9 cellular contexts compared by ENCODE assay signal in genomic region chr2:235170536-235171510, GRCh38.
DNase-seq lines count a peak whose midpoint lies in the region; ATAC-seq and TF ChIP-seq lines count a peak whose summit lies in the region.
"Had no signal": no experiment of that assay in that cellular context is flagged by ENCODE, and none has a peak within 500 bp of the region (broad histone marks: within the 10 kb centered on the region; RNA-seq: fewer than 3 reads in every experiment).

No MANE protein-coding gene starts in this region.

- no peaks in the 10 kb centered on the region for H3F3A ChIP-seq in MM.1S (ENCODE audit: insufficient read depth, low read length)

- ATAC-seq in GM18502 (IDR thresholded peaks at IDR 0.05; ENCODE audit: poor library complexity, unreplicated experiment), result no peak
- no peak for ATAC-seq in HG02852 (IDR thresholded peaks at IDR 0.05; ENCODE audit: unreplicated experiment)

- H3K27me3 ChIP-seq in MM.1S (replicated peaks; ENCODE audit: insufficient read depth, low read length), result no peaks in the 10 kb centered on the region
- H3K27me3 ChIP-seq in adipocyte (replicated peaks; ENCODE audit: control insufficient read depth, insufficient read depth, low read length), result no peaks in the 10 kb centered on the region

- DNase-seq in MM.1S, result peak; percentile 49
- DNase-seq in adipocyte (ENCODE audit: low read depth), result peak; percentile 91
- peak; percentile 73 for DNase-seq in left kidney (ENCODE audit: low read depth, low spot score)
- DNase-seq in OCI-M2 (lab: John Stamatoyannopoulos, UW; ENCODE audit: unreplicated experiment), result no peak
- no peak for DNase-seq in SKM-1 treated with dmso at 0.1 percent for 144 hours (lab: John Stamatoyannopoulos, UW; ENCODE audit: unreplicated experiment)
- DNase-seq: activated gamma-delta T cell had no signal

- H4K20me1 ChIP-seq in MM.1S (ENCODE audit: insufficient read depth, low read length), result no peaks in the 10 kb centered on the region

- no peak overlapping the region for H3K9ac ChIP-seq in MM.1S (ENCODE audit: low read length)
- peak overlapping the region; percentile 64 for H3K9ac ChIP-seq in adipocyte (ENCODE audit: low read length)

- no peaks in the 10 kb centered on the region for H3K9me2 ChIP-seq in MM.1S (replicated peaks; ENCODE audit: insufficient read depth, low read length)

- H3K4me2 ChIP-seq in MM.1S (ENCODE audit: low read depth, low read length), result no peak overlapping the region

- no peak overlapping the region for H2AFZ ChIP-seq in MM.1S (ENCODE audit: low read length)

- no peaks in the 10 kb centered on the region for H3K79me2 ChIP-seq in MM.1S (ENCODE audit: low read length)

- no peak; the same call in 1 of the 2 replicates for TF ChIP-seq CTCF in C4-2B (conservative IDR thresholded peaks at IDR 0.05)
- peak; percentile 20 for TF ChIP-seq CTCF in MM.1S (IDR thresholded peaks at IDR 0.05; ENCODE audit: low read length)

- H3K4me3 ChIP-seq in MM.1S (ENCODE audit: low read length), result no peak overlapping the region
- peak overlapping the region; percentile 35 for H3K4me3 ChIP-seq in adipocyte (ENCODE audit: low read length)

- no peaks in the 10 kb centered on the region for H3K9me3 ChIP-seq in MM.1S (replicated peaks; ENCODE audit: insufficient read depth, low read length)
- no peaks in the 10 kb centered on the region for H3K9me3 ChIP-seq in adipocyte (ENCODE audit: control insufficient read depth, low read length)

- no peaks in the 10 kb centered on the region for H3K4me1 ChIP-seq in MM.1S (ENCODE audit: low read length)
- peaks cover 28% of the 10 kb centered on the region for H3K4me1 ChIP-seq in adipocyte (ENCODE audit: control insufficient read depth, insufficient read depth, low read length)

- H3K36me3 ChIP-seq in MM.1S (replicated peaks; ENCODE audit: insufficient read depth, low read length), result no peaks in the 10 kb centered on the region
- no peaks in the 10 kb centered on the region for H3K36me3 ChIP-seq in adipocyte (ENCODE audit: control insufficient read depth, insufficient read depth, low read length, severe bottlenecking)

- H3K27ac ChIP-seq in C4-2B (peak overlapping the region; percentile 37), MM.1S (ENCODE audit: low read length) (no peak overlapping the region)

Comparison
In these comparisons a context has a peak if more than half of its experiments do, and no peak if none do; other contexts are left out.
1. DNase-seq: peak in MM.1S (single experiment), adipocyte (single experiment) and left kidney (single experiment); none in OCI-M2 (single experiment) and SKM-1 treated with dmso at 0.1 percent for 144 hours (single experiment).